In genomic region chr19:17843908-17844490, GRCh38 we compare ENCODE assay signal across 22 cellular contexts. TPM values are rescaled to one million over a fixed set of nuclear protein-coding genes. Genes with fewer than 3 reads are reported as not detected.
DNase-seq lines count a peak whose midpoint lies in the region; ATAC-seq and TF ChIP-seq lines count a peak whose summit lies in the region.
"Had no signal": no experiment of that assay in that cellular context is flagged by ENCODE, and none has a peak within 500 bp of the region (broad histone marks: within the 10 kb centered on the region; RNA-seq: fewer than 3 reads in every experiment).

No MANE protein-coding gene starts in this region.

- H3K27me3 Mint-ChIP-seq in activated T-cell treated with anti-CD3 and anti-CD28 coated beads, Interleukin-2, amount 50 U/mL, for 24 hours: no peaks in the 10 kb centered on the region
- no peaks in the 10 kb centered on the region for H3K27me3 Mint-ChIP-seq in activated naive CD8-positive, alpha-beta T cell treated with anti-CD3 and anti-CD28 coated beads, Interleukin-2, amount 10 ng/mL, durations not matched to agents 7 days and 5 days
- peaks cover 12% of the 10 kb centered on the region for H3K27me3 Mint-ChIP-seq in neural progenitor cell (ENCODE audit: insufficient read depth, low read depth)

- no peaks in the 10 kb centered on the region for H3K9me3 Mint-ChIP-seq in activated T-cell treated with anti-CD3 and anti-CD28 coated beads, Interleukin-2, amount 50 U/mL, for 24 hours
- H3K9me3 Mint-ChIP-seq in activated naive CD8-positive, alpha-beta T cell treated with anti-CD3 and anti-CD28 coated beads, Interleukin-2, amount 10 ng/mL, durations not matched to agents 7 days and 5 days: no peaks in the 10 kb centered on the region
- H3K9me3 Mint-ChIP-seq in neural progenitor cell: no peaks in the 10 kb centered on the region
- H3K9me3 Mint-ChIP-seq: endodermal cell, H9 had no signal

- H3K27ac ChIP-seq in neural progenitor cell: no peak overlapping the region
- H3K27ac ChIP-seq in OCI-LY7 (ENCODE audit: low read depth, low read length, poor library complexity, severe bottlenecking): no peak overlapping the region
- H3K27ac ChIP-seq: thoracic aorta had no signal

- H3K4me2 ChIP-seq in Loucy (ENCODE audit: low read depth, low read length, poor library complexity, severe bottlenecking): peak overlapping the region; percentile 11
- no peak overlapping the region for H3K4me2 ChIP-seq in neural progenitor cell
- H3K4me2 ChIP-seq in OCI-LY7 (ENCODE audit: low read length): no peak overlapping the region

- CTCF ChIA-PET in OCI-LY7 (lab: Charles Lee; ENCODE audit: unreplicated experiment): no interaction called here

- H4K20me1 ChIP-seq in Loucy (ENCODE audit: insufficient read depth, low read length, poor library complexity, severe bottlenecking) (peaks cover 3% of the 10 kb centered on the region), neural progenitor cell (ENCODE audit: low read depth) (no peaks in the 10 kb centered on the region), OCI-LY7 (ENCODE audit: insufficient read depth, low read length) (no peaks in the 10 kb centered on the region)

- no peak for ATAC-seq in activated naive CD8-positive, alpha-beta T cell treated with anti-CD3 and anti-CD28 coated beads, Interleukin-2, amount 10 ng/mL, durations not matched to agents 7 days and 5 days (ENCODE audit: low read depth)
- ATAC-seq in HG02870 (IDR thresholded peaks at IDR 0.05; ENCODE audit: unreplicated experiment): no peak
- ATAC-seq: left lobe of liver had no signal

- H3K36me3 ChIP-seq in Loucy (ENCODE audit: insufficient read depth, low read length) (peaks cover 16% of the 10 kb centered on the region; the same call in 1 of the 2 replicates), neural progenitor cell (no peaks in the 10 kb centered on the region), OCI-LY7 (ENCODE audit: insufficient read depth, low read length) (peaks cover 11% of the 10 kb centered on the region)
- H3K36me3 ChIP-seq: thoracic aorta had no signal

- H3K4me3 ChIP-seq in Loucy (ENCODE audit: low read length, poor library complexity, severe bottlenecking) (no peak overlapping the region), neural progenitor cell (no peak overlapping the region), OCI-LY7 (ENCODE audit: low read depth, low read length, poor library complexity, severe bottlenecking) (no peak overlapping the region)
- H3K4me3 ChIP-seq: thoracic aorta had no signal

- intact Hi-C loops in OCI-LY7 (cut with micrococcal nuclease; ENCODE audit: unreplicated experiment): no loop called here

- peaks cover 55% of the 10 kb centered on the region for H3K4me1 Mint-ChIP-seq in activated T-cell treated with anti-CD3 and anti-CD28 coated beads, Interleukin-2, amount 50 U/mL, for 24 hours (ENCODE audit: low read depth)
- H3K4me1 Mint-ChIP-seq in activated naive CD8-positive, alpha-beta T cell treated with anti-CD3 and anti-CD28 coated beads, Interleukin-2, amount 10 ng/mL, durations not matched to agents 7 days and 5 days: peaks cover 27% of the 10 kb centered on the region
- peaks cover 19% of the 10 kb centered on the region for H3K4me1 Mint-ChIP-seq in neural progenitor cell

- POLR2A ChIA-PET in activated naive CD8-positive, alpha-beta T cell treated with anti-CD3 and anti-CD28 coated beads, Interleukin-2, amount 10 ng/mL, durations not matched to agents 7 days and 5 days (lab: Charles Lee): no interaction called here
- POLR2A ChIA-PET in OCI-LY7 (lab: Charles Lee): no interaction called here

- H3K79me2 ChIP-seq in Loucy (ENCODE audit: insufficient read depth, low read length) (peaks cover 38% of the 10 kb centered on the region), neural progenitor cell (ENCODE audit: low read depth) (no peaks in the 10 kb centered on the region), OCI-LY7 (ENCODE audit: insufficient read depth, low read depth, low read length) (no peaks in the 10 kb centered on the region)

- H3K27ac Mint-ChIP-seq in activated T-cell treated with anti-CD3 and anti-CD28 coated beads, Interleukin-2, amount 50 U/mL, for 24 hours: peak overlapping the region; percentile 99
- peak overlapping the region; percentile 94 for H3K27ac Mint-ChIP-seq in activated naive CD8-positive, alpha-beta T cell treated with anti-CD3 and anti-CD28 coated beads, Interleukin-2, amount 10 ng/mL, durations not matched to agents 7 days and 5 days
- H3K27ac Mint-ChIP-seq in neural progenitor cell: no peak overlapping the region
- H3K27ac Mint-ChIP-seq: endodermal cell had no signal

- H2AFZ ChIP-seq in Loucy (ENCODE audit: low read length): no peak overlapping the region
- H2AFZ ChIP-seq in neural progenitor cell (replicated peaks): no peak overlapping the region
- no peak overlapping the region for H2AFZ ChIP-seq in OCI-LY7 (ENCODE audit: low read length)

- H3K4me3 Mint-ChIP-seq in activated T-cell treated with anti-CD3 and anti-CD28 coated beads, Interleukin-2, amount 50 U/mL, for 24 hours: peak overlapping the region; percentile 91
- no peak overlapping the region for H3K4me3 Mint-ChIP-seq in activated naive CD8-positive, alpha-beta T cell treated with anti-CD3 and anti-CD28 coated beads, Interleukin-2, amount 10 ng/mL, durations not matched to agents 7 days and 5 days
- H3K4me3 Mint-ChIP-seq in neural progenitor cell: peak overlapping the region; percentile 74
- H3K4me3 Mint-ChIP-seq: endodermal cell had no signal

- H3K9me3 ChIP-seq in Loucy (ENCODE audit: insufficient read depth, low read depth, low read length) (no peaks in the 10 kb centered on the region), neural progenitor cell (ENCODE audit: low read depth) (no peaks in the 10 kb centered on the region), OCI-LY7 (ENCODE audit: low read length) (no peaks in the 10 kb centered on the region)
- H3K9me3 ChIP-seq: spleen, thoracic aorta had no signal

- H3K9ac ChIP-seq in Loucy (ENCODE audit: low read depth, low read length, poor library complexity, severe bottlenecking): no peak overlapping the region
- H3K9ac ChIP-seq in neural progenitor cell: no peak overlapping the region

- H3K9me2 ChIP-seq in Loucy (replicated peaks; ENCODE audit: low read depth, low read length): no peaks in the 10 kb centered on the region
- H3K9me2 ChIP-seq in OCI-LY7 (ENCODE audit: insufficient read depth, low read length): no peaks in the 10 kb centered on the region

- DNase-seq in activated T-cell treated with anti-CD3 and anti-CD28 coated beads, Interleukin-2, amount 50 U/mL, for 24 hours: no peak
- DNase-seq in activated T-cell treated with anti-CD3 and anti-CD28 coated beads, Interleukin-2, amount 50 U/mL, for 48 hours: no peak
- no peak for DNase-seq in activated naive CD8-positive, alpha-beta T cell treated with anti-CD3 and anti-CD28 coated beads, Interleukin-2, amount 10 ng/mL, durations not matched to agents 7 days and 5 days
- DNase-seq in neural progenitor cell (ENCODE audit: low spot score) (no peak), NCI-H187 treated with DMSO at 0.1 percent for 48 hours (lab: John Stamatoyannopoulos, UW) (no peak), OCI-LY7 (ENCODE audit: low spot score) (no peak)
- DNase-seq: ACHN; activated effector memory CD4-positive, alpha-beta T cell treated with Interleukin-2 at 50 U/mL for 16 hours; DMS79 treated with DMSO at 0.1 percent for 48 hours; endodermal cell; H9; NCI-H1417 treated with DMSO at 0.1 percent for 48 hours; NCI-H2171; NCI-H774; spleen; stimulated activated CD8-positive, alpha-beta memory T cell treated with anti-CD3 and anti-CD28 coated beads, Interleukin-4, amount 100 ng/mL, for 48 hours had no signal

- H3K27me3 ChIP-seq in Loucy (ENCODE audit: insufficient read depth, low read length, poor library complexity, severe bottlenecking) (no peaks in the 10 kb centered on the region), neural progenitor cell (peaks cover 60% of the 10 kb centered on the region)
- H3K27me3 ChIP-seq: spleen had no signal

- peaks cover 83% of the 10 kb centered on the region for H3K36me3 Mint-ChIP-seq in activated T-cell treated with anti-CD3 and anti-CD28 coated beads, Interleukin-2, amount 50 U/mL, for 24 hours (ENCODE audit: low read depth)
- H3K36me3 Mint-ChIP-seq in activated naive CD8-positive, alpha-beta T cell treated with anti-CD3 and anti-CD28 coated beads, Interleukin-2, amount 10 ng/mL, durations not matched to agents 7 days and 5 days: peaks cover 36% of the 10 kb centered on the region
- H3K36me3 Mint-ChIP-seq in neural progenitor cell: no peaks in the 10 kb centered on the region

- BruUV-seq in OCI-LY7 (replicated peaks; lab: Mats Ljungman, UMichigan): no TSS peak

- peaks cover 27% of the 10 kb centered on the region for H3K4me1 ChIP-seq in Loucy (ENCODE audit: insufficient read depth, low read length, poor library complexity, severe bottlenecking)
- peaks cover 7% of the 10 kb centered on the region for H3K4me1 ChIP-seq in neural progenitor cell
- peaks cover 21% of the 10 kb centered on the region for H3K4me1 ChIP-seq in OCI-LY7 (ENCODE audit: insufficient read depth, low read length, poor library complexity, severe bottlenecking)

- H3F3A ChIP-seq in Loucy (ENCODE audit: low read depth): no peaks in the 10 kb centered on the region
- H3F3A ChIP-seq in neural progenitor cell (ENCODE audit: low read depth): peaks cover 11% of the 10 kb centered on the region

- TF ChIP-seq CTCF in Loucy (conservative IDR thresholded peaks at IDR 0.05; ENCODE audit: low read length) (no peak), neural progenitor cell (IDR thresholded peaks at IDR 0.05) (no peak), OCI-LY7 (conservative IDR thresholded peaks at IDR 0.05; ENCODE audit: low read length) (no peak)

RNA-seq across cellular contexts. Expression of gene JAK3, which starts 3.8 kb away (rescaled TPM):
- 100 to 1,000 TPM; 119 to 122 TPM for total RNA-seq in activated naive CD8-positive, alpha-beta T cell treated with anti-CD3 and anti-CD28 coated beads, Interleukin-2, amount 10 ng/mL, durations not matched to agents 7 days and 5 days
- total RNA-seq in neural progenitor cell (ENCODE audit: low replicate concordance) (3.4 and 3.9 TPM in 2 replicates), OCI-LY7 (2022) (24.4 and 25.3 TPM in 2 replicates)
- total RNA-seq in OCI-LY7 (2014; rRNA removed; shearing (Covaris generic)): 9.4 and 14.0 TPM in 2 replicates

RNA-seq across cellular contexts. Expression of gene RPL18A, which starts 15.7 kb away (rescaled TPM):
- total RNA-seq in activated naive CD8-positive, alpha-beta T cell treated with anti-CD3 and anti-CD28 coated beads, Interleukin-2, amount 10 ng/mL, durations not matched to agents 7 days and 5 days: 1,000 to 10,000 TPM; 2,260 to 2,272 TPM
- total RNA-seq in neural progenitor cell (ENCODE audit: low replicate concordance) (975 and 1,520 TPM in 2 replicates), OCI-LY7 (2022) (3,145 and 3,253 TPM in 2 replicates)
- total RNA-seq in OCI-LY7 (2014; rRNA removed; shearing (Covaris generic)): 2,643 and 3,019 TPM in 2 replicates

RNA-seq across cellular contexts. Expression of gene INSL3, which starts 22.7 kb away (rescaled TPM):
- 1 to 10 TPM; 1.6 to 2.9 TPM for total RNA-seq in activated naive CD8-positive, alpha-beta T cell treated with anti-CD3 and anti-CD28 coated beads, Interleukin-2, amount 10 ng/mL, durations not matched to agents 7 days and 5 days
- total RNA-seq in neural progenitor cell (ENCODE audit: low replicate concordance) (0.37 TPM in 1 of 2 replicates, not detected in the other), OCI-LY7 (2022) (0.38 TPM in 1 of 2 replicates, not detected in the other)
- 0.25 TPM in 1 of 2 replicates, not detected in the other for total RNA-seq in OCI-LY7 (2014; rRNA removed; shearing (Covaris generic))
- total RNA-seq: astrocyte, left lobe of liver, renal cortical epithelial cell, thoracic aorta had no signal

RNA-seq across cellular contexts. Expression of gene SLC5A5, which starts 27.7 kb away (rescaled TPM):
- 1 to 10 TPM; 1.8 to 2.2 TPM for total RNA-seq in activated naive CD8-positive, alpha-beta T cell treated with anti-CD3 and anti-CD28 coated beads, Interleukin-2, amount 10 ng/mL, durations not matched to agents 7 days and 5 days
- total RNA-seq in neural progenitor cell (ENCODE audit: low replicate concordance) (0.37 and 0.51 TPM in 2 replicates), OCI-LY7 (2022) (not detected in 2 replicates)
- 0.03 TPM in 1 of 2 replicates, not detected in the other for total RNA-seq in OCI-LY7 (2014; rRNA removed; shearing (Covaris generic))
- total RNA-seq: astrocyte, left lobe of liver, renal cortical epithelial cell, thoracic aorta had no signal

RNA-seq across cellular contexts. Expression of gene B3GNT3, which starts 49.1 kb away (rescaled TPM):
- total RNA-seq in activated naive CD8-positive, alpha-beta T cell treated with anti-CD3 and anti-CD28 coated beads, Interleukin-2, amount 10 ng/mL, durations not matched to agents 7 days and 5 days: not detected
- total RNA-seq in neural progenitor cell (ENCODE audit: low replicate concordance) (not detected in 2 replicates), OCI-LY7 (2022) (not detected in 2 replicates)
- total RNA-seq in OCI-LY7 (2014; rRNA removed; shearing (Covaris generic)): not detected in 2 replicates

Comparison
In these comparisons a context has a peak if more than half of its experiments do, and no peak if none do; other contexts are left out.
1. RNA of gene JAK3, which starts 3.8 kb away (total RNA-seq): 119 to 122 TPM in activated naive CD8-positive, alpha-beta T cell treated with anti-CD3 and anti-CD28 coated beads, Interleukin-2, amount 10 ng/mL, durations not matched to agents 7 days and 5 days; 9.4 to 25.3 TPM in OCI-LY7 and 3.4 to 3.9 TPM in neural progenitor cell; every median in the first group is over 4 times any median in the second.